ENCODE assay signal across 11 cellular contexts in genomic region chrX:150155396-150156048, GRCh38.
DNase-seq lines count a peak whose midpoint lies in the region; ATAC-seq and TF ChIP-seq lines count a peak whose summit lies in the region.
"Had no signal": no experiment of that assay in that cellular context is flagged by ENCODE, and none has a peak within 500 bp of the region (broad histone marks: within the 10 kb centered on the region; RNA-seq: fewer than 3 reads in every experiment).

No MANE protein-coding gene starts in this region.

- peaks cover 9% of the 10 kb centered on the region for H3K9me3 Mint-ChIP-seq in progenitor cell of endocrine pancreas (ENCODE audit: low read depth)

- H3K27me3 Mint-ChIP-seq in progenitor cell of endocrine pancreas = no peaks in the 10 kb centered on the region

- DNase-seq in DMS53 treated with DMSO at 0.1 percent for 48 hours (lab: John Stamatoyannopoulos, UW; ENCODE audit: unreplicated experiment) = peak; percentile 12
- DNase-seq in NCI-H1105 (lab: John Stamatoyannopoulos, UW) = peak; percentile 5
- peak; percentile 17 to 65 for DNase-seq in dermis microvascular lymphatic vessel endothelial cell (ENCODE audit: low read depth in 2 of 2)
- peak; percentile 76 for DNase-seq in myocyte (ENCODE audit: low read depth)
- DNase-seq in NOMO-1 treated with dmso at 0.1 percent for 144 hours (lab: John Stamatoyannopoulos, UW; ENCODE audit: unreplicated experiment) = no peak
- no peak for DNase-seq in NCI-H524 treated with DMSO at 0.1 percent for 48 hours (lab: John Stamatoyannopoulos, UW)
- DNase-seq in progenitor cell of endocrine pancreas (ENCODE audit: low spot score, unreplicated experiment) = no peak
- DNase-seq: activated CD8-positive, alpha-beta memory T cell treated with anti-CD3 and anti-CD28 coated beads, Interleukin-2, amount 50 U/mL, for 4 hours; cerebellar nuclear complex; NCI-H2171 had no signal

- H3K27ac Mint-ChIP-seq in progenitor cell of endocrine pancreas = no peak overlapping the region

- no peak for ATAC-seq in HG03565 (IDR thresholded peaks at IDR 0.05; ENCODE audit: unreplicated experiment)

- no peak for TF ChIP-seq CTCF in progenitor cell of endocrine pancreas (IDR thresholded peaks at IDR 0.05; ENCODE audit: unreplicated experiment)

- H3K36me3 Mint-ChIP-seq in progenitor cell of endocrine pancreas (ENCODE audit: insufficient read depth) = no peaks in the 10 kb centered on the region

- peaks cover 3% of the 10 kb centered on the region for H3K4me1 Mint-ChIP-seq in progenitor cell of endocrine pancreas (ENCODE audit: low read depth)

- no peak overlapping the region for H3K4me3 Mint-ChIP-seq in progenitor cell of endocrine pancreas (ENCODE audit: low read depth)

Comparison
In these comparisons a context has a peak if more than half of its experiments do, and no peak if none do; other contexts are left out.
1. DNase-seq: peak in DMS53 treated with DMSO at 0.1 percent for 48 hours (single experiment), NCI-H1105 (single experiment), dermis microvascular lymphatic vessel endothelial cell (2 of 2) and myocyte (single experiment); none in NOMO-1 treated with dmso at 0.1 percent for 144 hours (single experiment), NCI-H524 treated with DMSO at 0.1 percent for 48 hours (single experiment) and progenitor cell of endocrine pancreas (single experiment).